In the genomic region with DNA sequence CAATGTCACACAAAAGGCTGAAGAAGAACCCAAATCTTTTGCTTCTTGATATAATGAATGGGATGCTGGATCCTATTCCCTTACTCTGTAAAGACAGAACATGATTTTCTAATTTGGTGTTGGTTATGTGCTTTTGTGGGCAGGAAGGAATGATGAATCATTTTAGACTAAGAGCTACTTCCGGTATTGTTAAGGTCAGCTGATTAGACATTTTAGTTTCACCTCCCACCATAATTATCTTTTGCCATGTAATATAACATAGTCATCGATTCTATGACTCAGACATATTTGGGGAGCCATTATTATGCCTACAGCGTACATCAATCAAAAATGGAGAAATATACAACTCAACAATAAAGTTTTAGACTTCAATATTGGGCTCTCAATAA, we compare ENCODE assay signal across 12 cellular contexts.
DNase-seq lines count a peak whose midpoint lies in the region; ATAC-seq, FAIRE-seq and TF ChIP-seq lines count a peak whose summit lies in the region.
"Had no signal": no experiment of that assay in that cellular context is flagged by ENCODE, and none has a peak within 500 bp of the region (broad histone marks: within the 10 kb centered on the region; RNA-seq: fewer than 3 reads in every experiment).

No MANE protein-coding gene starts in this region.

- no peaks in the 10 kb centered on the region for H3K9me3 Mint-ChIP-seq in activated naive CD4-positive, alpha-beta T cell treated with anti-CD3 and anti-CD28 coated beads for 36 hours
- no peaks in the 10 kb centered on the region for H3K9me3 Mint-ChIP-seq in stimulated activated naive CD8-positive, alpha-beta T cell treated with anti-CD3 and anti-CD28 coated beads, Interleukin-15, Interleukin-2, amounts not matched to agents 100 ng/mL and 50 ng/mL, for 24 hours

- no peak overlapping the region for H3K4me3 ChIP-seq in endothelial cell of umbilical vein (replicated peaks in 1 of 3; ENCODE audit: insufficient read depth in 1 of 3, low read depth in 1 of 3, low read length in 3 of 3)
- H3K4me3 ChIP-seq: cardiac muscle cell had no signal

- peak overlapping the region; percentile 62 for H3K4me2 ChIP-seq in endothelial cell of umbilical vein (ENCODE audit: insufficient read depth, low read length)

- peaks cover 8% of the 10 kb centered on the region for H3K4me1 ChIP-seq in endothelial cell of umbilical vein (ENCODE audit: control insufficient read depth, extremely low read depth, insufficient read depth, low read length)
- H3K4me1 ChIP-seq: BE2C had no signal

- DNase-seq in activated naive CD4-positive, alpha-beta T cell treated with anti-CD3 and anti-CD28 coated beads for 36 hours = no peak
- DNase-seq in activated naive CD4-positive, alpha-beta T cell (lab: John Stamatoyannopoulos, UW) = no peak
- DNase-seq in NCI-H69 (lab: John Stamatoyannopoulos, UW) (peak; percentile 8), endothelial cell of umbilical vein (ENCODE audit: low read depth, low spot score) (peak; percentile 26), NCI-H524 (lab: John Stamatoyannopoulos, UW) (no peak), sciatic nerve (ENCODE audit: low spot score) (no peak)
- DNase-seq: BE2C, NCI-H187, Right ventricle myocardium superior had no signal

- peaks cover 24% of the 10 kb centered on the region for H3K4me1 Mint-ChIP-seq in activated naive CD4-positive, alpha-beta T cell treated with anti-CD3 and anti-CD28 coated beads for 36 hours (ENCODE audit: low read depth)
- peaks cover 26% of the 10 kb centered on the region for H3K4me1 Mint-ChIP-seq in stimulated activated naive CD8-positive, alpha-beta T cell treated with anti-CD3 and anti-CD28 coated beads, Interleukin-15, Interleukin-2, amounts not matched to agents 100 ng/mL and 50 ng/mL, for 24 hours (ENCODE audit: low read depth)

- no peaks in the 10 kb centered on the region for H3K27me3 ChIP-seq in endothelial cell of umbilical vein (ENCODE audit: control insufficient read depth in 2 of 2, insufficient read depth in 2 of 2, low read length in 2 of 2)
- H3K27me3 ChIP-seq: BE2C, cardiac muscle cell had no signal

- H3K36me3 ChIP-seq in endothelial cell of umbilical vein (ENCODE audit: control insufficient read depth in 2 of 2, extremely low read depth in 1 of 2, insufficient read depth in 2 of 2, low read length in 2 of 2) = no peaks in the 10 kb centered on the region
- H3K36me3 ChIP-seq: BE2C, cardiac muscle cell had no signal

- H3K9me1 ChIP-seq in endothelial cell of umbilical vein (replicated peaks; ENCODE audit: control insufficient read depth, extremely low read depth, insufficient read depth, low read length) = no peaks in the 10 kb centered on the region

- intact Hi-C loops in activated naive CD4-positive, alpha-beta T cell treated with anti-CD3 and anti-CD28 coated beads for 36 hours (cut with micrococcal nuclease) = loop anchor here (2.0 to 10.0 kb wide), 4 partner anchors 41 to 455 kb away; no protein-coding TSS in a partner anchor
- intact Hi-C loops in endothelial cell of umbilical vein (cut with micrococcal nuclease) = no loop called here
- intact Hi-C loops in sciatic nerve (cut with DNase I) = no loop called here

- no peak for TF ChIP-seq POLR2A in endothelial cell of umbilical vein (IDR thresholded peaks at IDR 0.05; ENCODE audit: low read depth, low read length)

- H3K36me3 Mint-ChIP-seq in activated naive CD4-positive, alpha-beta T cell treated with anti-CD3 and anti-CD28 coated beads for 36 hours (ENCODE audit: low read depth) = no peaks in the 10 kb centered on the region
- H3K36me3 Mint-ChIP-seq in stimulated activated naive CD8-positive, alpha-beta T cell treated with anti-CD3 and anti-CD28 coated beads, Interleukin-15, Interleukin-2, amounts not matched to agents 100 ng/mL and 50 ng/mL, for 24 hours (ENCODE audit: low read depth) = no peaks in the 10 kb centered on the region

- ATAC-seq in sciatic nerve (no peak), GM21576 (IDR thresholded peaks at IDR 0.05; ENCODE audit: unreplicated experiment) (no peak)

- CTCF ChIA-PET in activated naive CD4-positive, alpha-beta T cell treated with anti-CD3 and anti-CD28 coated beads for 36 hours (lab: Charles Lee) = interaction anchor here (1.0 kb wide), 1 partner anchor 97 kb away, joined by 4 read pairs; no protein-coding TSS in a partner anchor
- CTCF ChIA-PET in endothelial cell of umbilical vein (lab: Charles Lee) = interaction anchor here (1.0 to 1.3 kb wide), 3 partner anchors 96 to 765 kb away, joined by 3 to 4 read pairs (median 4); no protein-coding TSS in a partner anchor

- no peaks in the 10 kb centered on the region for H3K27me3 Mint-ChIP-seq in activated naive CD4-positive, alpha-beta T cell treated with anti-CD3 and anti-CD28 coated beads for 36 hours (ENCODE audit: low read depth)
- H3K27me3 Mint-ChIP-seq in stimulated activated naive CD8-positive, alpha-beta T cell treated with anti-CD3 and anti-CD28 coated beads, Interleukin-15, Interleukin-2, amounts not matched to agents 100 ng/mL and 50 ng/mL, for 24 hours = no peaks in the 10 kb centered on the region

- H3K9me3 ChIP-seq in endothelial cell of umbilical vein (replicated peaks; ENCODE audit: control insufficient read depth, insufficient read depth, low read length) = no peaks in the 10 kb centered on the region
- H3K9me3 ChIP-seq: BE2C had no signal

- peak; percentile 84 for FAIRE-seq in endothelial cell of umbilical vein (lab: Jason Lieb, UNC)

- H3K4me3 Mint-ChIP-seq in activated naive CD4-positive, alpha-beta T cell treated with anti-CD3 and anti-CD28 coated beads for 36 hours = no peak overlapping the region
- H3K4me3 Mint-ChIP-seq in stimulated activated naive CD8-positive, alpha-beta T cell treated with anti-CD3 and anti-CD28 coated beads, Interleukin-15, Interleukin-2, amounts not matched to agents 100 ng/mL and 50 ng/mL, for 24 hours = no peak overlapping the region

- dilution Hi-C loops in endothelial cell of umbilical vein (cut with MboI; ENCODE audit: extremely low pct_ligation_motif_present, low sequenced_read_pairs) = no loop called here

- BruUV-seq in endothelial cell of umbilical vein (replicated peaks; lab: Mats Ljungman, UMichigan) = no TSS peak

- H3K9ac ChIP-seq in endothelial cell of umbilical vein (replicated peaks; ENCODE audit: extremely low read depth, insufficient read depth, low read length) = no peak overlapping the region

- H3K27ac Mint-ChIP-seq in activated naive CD4-positive, alpha-beta T cell treated with anti-CD3 and anti-CD28 coated beads for 36 hours = peak overlapping the region; percentile 72
- peak overlapping the region; percentile 90 for H3K27ac Mint-ChIP-seq in stimulated activated naive CD8-positive, alpha-beta T cell treated with anti-CD3 and anti-CD28 coated beads, Interleukin-15, Interleukin-2, amounts not matched to agents 100 ng/mL and 50 ng/mL, for 24 hours

- POLR2A ChIA-PET in endothelial cell of umbilical vein (lab: Charles Lee) = no interaction called here

- H4K20me1 ChIP-seq in endothelial cell of umbilical vein (replicated peaks; ENCODE audit: control insufficient read depth, extremely low read depth, insufficient read depth, low read length) = no peaks in the 10 kb centered on the region

- no peak overlapping the region for H3K27ac ChIP-seq in endothelial cell of umbilical vein (ENCODE audit: insufficient read depth, low read depth, low read length)
- H3K27ac ChIP-seq: cardiac muscle cell had no signal

- no peak for TF ChIP-seq CTCF in endothelial cell of umbilical vein (IDR thresholded peaks at IDR 0.05; ENCODE audit: extremely low read depth in 1 of 2, insufficient read depth in 1 of 2, low read depth in 1 of 2, low read length in 2 of 2)

- H2AFZ ChIP-seq in endothelial cell of umbilical vein (ENCODE audit: low read depth, low read length) = no peak overlapping the region

- no peaks in the 10 kb centered on the region for H3K79me2 ChIP-seq in endothelial cell of umbilical vein (ENCODE audit: control insufficient read depth, insufficient read depth, low read length)

TF ChIP-seq in endothelial cell of umbilical vein, 7 proteins besides CTCF, POLR2A, EP300 and RAD21:
- TF ChIP-seq POLR2AphosphoS5 (IDR thresholded peaks at IDR 0.05; ENCODE audit: insufficient read depth, low read depth, low read length) = no peak
- no peak for TF ChIP-seq MYC (IDR thresholded peaks at IDR 0.05; ENCODE audit: low read depth, low read length)
- TF ChIP-seq, protein P1, sequence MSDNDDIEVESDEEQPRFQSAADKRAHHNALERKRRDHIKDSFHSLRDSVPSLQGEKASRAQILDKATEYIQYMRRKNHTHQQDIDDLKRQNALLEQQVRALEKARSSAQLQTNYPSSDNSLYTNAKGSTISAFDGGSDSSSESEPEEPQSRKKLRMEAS (IDR thresholded peaks at IDR 0.05; ENCODE audit: insufficient read depth, insufficient read length) = no peak
- TF ChIP-seq GATA2 (IDR thresholded peaks at IDR 0.05; ENCODE audit: insufficient read depth, insufficient read length, low read depth, low read length) = peak; percentile 17
- TF ChIP-seq EZH2 (IDR thresholded peaks at IDR 0.05; ENCODE audit: borderline replicate concordance, low read depth, low read length, severe bottlenecking) = no peak
- TF ChIP-seq FOS (IDR thresholded peaks at IDR 0.05; ENCODE audit: borderline replicate concordance, insufficient read depth, low read length) = peak; percentile 74
- peak; percentile 66 for TF ChIP-seq JUN (IDR thresholded peaks at IDR 0.05; ENCODE audit: borderline replicate concordance, insufficient read depth, insufficient read length, low read depth)
TF ChIP-seq in endothelial cell of umbilical vein: peak in this region for 3.

Comparison
In these comparisons a context has a peak if more than half of its experiments do, and no peak if none do; other contexts are left out.
1. DNase-seq: peak in NCI-H69 (single experiment) and endothelial cell of umbilical vein (single experiment); none in activated naive CD4-positive, alpha-beta T cell treated with anti-CD3 and anti-CD28 coated beads for 36 hours (single experiment), activated naive CD4-positive, alpha-beta T cell (0 of 4), NCI-H524 (0 of 2) and sciatic nerve (single experiment).